10 cellular contexts compared by ENCODE assay signal in genomic region chr1:41371630-41372599, GRCh38. TPM values are rescaled to one million over a fixed set of nuclear protein-coding genes. Genes with fewer than 3 reads are reported as not detected.
DNase-seq lines count a peak whose midpoint lies in the region; ATAC-seq and TF ChIP-seq lines count a peak whose summit lies in the region.
"Had no signal": no experiment of that assay in that cellular context is flagged by ENCODE, and none has a peak within 500 bp of the region (broad histone marks: within the 10 kb centered on the region; RNA-seq: fewer than 3 reads in every experiment).

No MANE protein-coding gene starts in this region.

- H3K4me3 ChIP-seq in iPS-18c (ENCODE audit: insufficient read depth, low read depth, low read length) = peak overlapping the region; percentile 31
- H3K4me3 ChIP-seq: thoracic aorta had no signal

- no peak for TF ChIP-seq CTCF in 22Rv1 (IDR thresholded peaks at IDR 0.05)
- no peak for TF ChIP-seq CTCF in RWPE1 (conservative IDR thresholded peaks at IDR 0.05; ENCODE audit: low read depth)

- H3K4me3 Mint-ChIP-seq in activated naive CD8-positive, alpha-beta T cell treated with anti-CD3 and anti-CD28 coated beads for 36 hours = no peak overlapping the region

- CTCF ChIA-PET in RWPE1 (lab: Yijun Ruan, JAX) = interaction anchor here (0.7 kb wide), 1 partner anchor 129 kb away, joined by 3 read pairs; no protein-coding TSS in a partner anchor

- no peaks in the 10 kb centered on the region for H3K9me3 Mint-ChIP-seq in activated naive CD8-positive, alpha-beta T cell treated with anti-CD3 and anti-CD28 coated beads for 36 hours

- no peak overlapping the region for H3K27ac Mint-ChIP-seq in activated naive CD8-positive, alpha-beta T cell treated with anti-CD3 and anti-CD28 coated beads for 36 hours

- H3K27me3 Mint-ChIP-seq in activated naive CD8-positive, alpha-beta T cell treated with anti-CD3 and anti-CD28 coated beads for 36 hours = peaks cover 43% of the 10 kb centered on the region

- H3K4me1 Mint-ChIP-seq in activated naive CD8-positive, alpha-beta T cell treated with anti-CD3 and anti-CD28 coated beads for 36 hours = peaks cover 3% of the 10 kb centered on the region

- peaks cover 2% of the 10 kb centered on the region for H3K9me3 ChIP-seq in iPS-18c (ENCODE audit: control insufficient read depth, insufficient read depth, low read length)
- H3K9me3 ChIP-seq: thoracic aorta had no signal

- H3K27ac ChIP-seq in 22Rv1 = peak overlapping the region; percentile 23; the same call in 1 of the 2 replicates
- peak overlapping the region; percentile 81 for H3K27ac ChIP-seq in RWPE1
- H3K27ac ChIP-seq: thoracic aorta had no signal

- POLR2A ChIA-PET in RWPE1 (lab: Yijun Ruan, JAX; ENCODE audit: low non-redundant PET) = no interaction called here

- ATAC-seq in GM18502 (IDR thresholded peaks at IDR 0.05; ENCODE audit: poor library complexity, unreplicated experiment) = no peak

- DNase-seq in M059J (ENCODE audit: low read depth) (peak; percentile 67), RWPE1 (ENCODE audit: low spot score) (no peak), T-helper 2 cell (no peak), GOT3 (lab: John Stamatoyannopoulos, UW) (no peak)
- no peak for DNase-seq in activated naive CD8-positive, alpha-beta T cell treated with anti-CD3 and anti-CD28 coated beads for 36 hours

- H3K36me3 Mint-ChIP-seq in activated naive CD8-positive, alpha-beta T cell treated with anti-CD3 and anti-CD28 coated beads for 36 hours = no peaks in the 10 kb centered on the region

RNA-seq across cellular contexts. Expression of gene FOXO6, which starts 10.7 kb away (rescaled TPM):
- total RNA-seq in M059J (2014; rRNA removed; shearing (Covaris generic)) = 0.57 TPM in 1 of 2 replicates, not detected in the other
- total RNA-seq in activated naive CD8-positive, alpha-beta T cell treated with anti-CD3 and anti-CD28 coated beads for 36 hours = under 1 TPM; 0.19 to 0.34 TPM
- total RNA-seq: lung microvascular endothelial cell had no signal
